9 cellular contexts compared by ENCODE assay signal in the genomic region with DNA sequence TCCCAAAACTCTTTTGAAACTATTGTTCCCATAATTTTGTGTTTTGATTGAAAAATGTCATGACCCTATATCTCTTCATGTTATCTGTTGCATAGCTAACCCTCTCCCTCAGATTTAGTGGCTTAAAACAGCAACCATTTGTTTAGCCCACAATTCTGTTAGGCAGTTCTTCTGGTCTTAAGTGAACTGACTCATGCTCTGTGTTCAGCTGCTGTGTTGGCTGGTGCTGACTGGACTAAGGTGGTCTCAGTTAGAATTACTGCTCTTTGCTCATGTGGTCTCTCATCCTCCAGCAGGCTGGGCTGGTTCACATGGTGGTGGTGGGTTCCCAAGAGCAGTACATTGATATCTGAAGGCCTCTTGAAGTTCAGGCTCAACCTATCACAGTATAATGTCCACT.
"Had no signal": no experiment of that assay in that cellular context is flagged by ENCODE, and none has a peak within 500 bp of the region (broad histone marks: within the 10 kb centered on the region; RNA-seq: fewer than 3 reads in every experiment).

No MANE protein-coding gene starts in this region.

- ATAC-seq: HCT116, HepG2, K562 had no signal

- H3K27ac ChIP-seq: GM23248, HL-60 had no signal

- H3K36me3 ChIP-seq: HAP-1 had no signal

- H3K9me3 ChIP-seq: HAP-1 had no signal

- H3K4me3 ChIP-seq: GM23248, HAP-1, K562 had no signal

- H3K9ac ChIP-seq: GM23248 had no signal

- H2AFZ ChIP-seq: GM23248 had no signal

- H3K4me1 ChIP-seq: HAP-1 had no signal

- DNase-seq: GM23248, GOT3, H7, HFFc6 had no signal
